In the genomic region with DNA sequence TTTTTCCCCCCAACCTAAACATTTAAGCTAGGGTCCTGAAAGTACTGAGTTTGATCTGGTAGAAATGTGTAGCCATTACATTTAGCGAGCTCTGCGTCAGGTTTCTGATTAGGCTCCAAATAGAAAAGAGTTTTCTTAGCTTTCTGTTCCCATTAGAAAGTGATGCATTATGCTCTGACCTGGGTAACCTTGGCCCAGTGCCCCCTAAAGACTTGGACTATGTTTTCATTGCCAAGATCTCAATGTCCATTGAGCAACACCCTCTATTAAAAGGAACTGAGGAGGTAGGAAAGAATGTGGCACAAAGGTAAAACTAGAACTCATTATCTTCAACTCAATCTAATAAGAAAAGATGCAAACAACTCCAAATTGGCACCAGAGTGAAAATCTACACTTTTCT, we compare ENCODE assay signal across 24 cellular contexts.
"Had no signal": no experiment of that assay in that cellular context is flagged by ENCODE, and none has a peak within 500 bp of the region (broad histone marks: within the 10 kb centered on the region; RNA-seq: fewer than 3 reads in every experiment).

No MANE protein-coding gene starts in this region.

- H3K4me3 ChIP-seq: coronary artery, left lung, lung, psoas muscle, stomach, tibial artery, upper lobe of right lung, vagina had no signal

- H3K4me1 ChIP-seq: left lung, psoas muscle, stomach, upper lobe of right lung had no signal

- ATAC-seq: left lung; psoas muscle; sciatic nerve; stimulated activated naive B cell treated with anti-CD40 and anti-IgM and Interleukin-4, amounts not matched to agents 10 μg/mL and 1 μg/mL and 100 μg/mL, for 72 hours; upper lobe of right lung had no signal

- DNase-seq: effector CD4-positive, alpha-beta T cell; endodermal cell; erythroblast; foreskin melanocyte; head of caudate nucleus; hypothalamus; kidney glomerular epithelial cell; left lung; mesendoderm; naive B cell; occipital lobe; psoas muscle; retina; stimulated activated CD4-positive, alpha-beta T cell treated with anti-CD3 and anti-CD28 coated beads, Interleukin-2, amount 100 ng/mL, for 24 hours; stimulated activated CD4-positive, alpha-beta T cell treated with anti-CD3 and anti-CD28 coated beads, Interleukin-4, amount 100 ng/mL, for 4 hours; stimulated activated naive B cell treated with anti-CD40 and anti-IgM and Interleukin-4, amounts not matched to agents 10 μg/mL and 1 μg/mL and 100 μg/mL, for 72 hours; stomach; substantia nigra; upper lobe of right lung had no signal

- H3K27ac ChIP-seq: coronary artery, left lung, psoas muscle, stomach, tibial artery, upper lobe of right lung, vagina had no signal

- H3K9me3 ChIP-seq: left lung, psoas muscle, tibial artery, upper lobe of right lung, vagina had no signal

- H3K36me3 ChIP-seq: left lung, stomach, tibial artery, upper lobe of right lung, vagina had no signal

- H3K27me3 ChIP-seq: left lung, stomach, tibial artery, upper lobe of right lung, vagina had no signal
